ENCODE assay signal across 9 cellular contexts in genomic region chr13:78102121-78102677, GRCh38.
DNase-seq lines count a peak whose midpoint lies in the region; ATAC-seq and TF ChIP-seq lines count a peak whose summit lies in the region.
"Had no signal": no experiment of that assay in that cellular context is flagged by ENCODE, and none has a peak within 500 bp of the region (broad histone marks: within the 10 kb centered on the region; RNA-seq: fewer than 3 reads in every experiment).

No MANE protein-coding gene starts in this region.

- no peak overlapping the region for H3K4me2 ChIP-seq in mesenchymal stem cell (ENCODE audit: low read length, poor library complexity, severe bottlenecking)

- H2BK15ac ChIP-seq in mesenchymal stem cell (ENCODE audit: low read depth, poor library complexity, severe bottlenecking) = no peak overlapping the region

- POLR2A ChIA-PET in MCF 10A (lab: Yijun Ruan, JAX) = no interaction called here

- no peak overlapping the region for H2AFZ ChIP-seq in mesenchymal stem cell (ENCODE audit: low read depth, low read length)

- H3K9ac ChIP-seq in mesenchymal stem cell (ENCODE audit: low read length) = peak overlapping the region; percentile 76

- no peaks in the 10 kb centered on the region for H3K79me1 ChIP-seq in mesenchymal stem cell (replicated peaks; ENCODE audit: low read length, poor library complexity, severe bottlenecking)

- H3K9me3 Mint-ChIP-seq in MCF 10A (ENCODE audit: unreplicated experiment) = no peaks in the 10 kb centered on the region
- no peaks in the 10 kb centered on the region for H3K9me3 Mint-ChIP-seq in natural killer cell
- H3K9me3 Mint-ChIP-seq: activated T-cell treated with anti-CD3 and anti-CD28 coated beads, Interleukin-2, amount 50 U/mL, for 24 hours had no signal

- H3K27ac Mint-ChIP-seq in MCF 10A (ENCODE audit: low read depth, unreplicated experiment) (no peak overlapping the region), natural killer cell (no peak overlapping the region)
- H3K27ac Mint-ChIP-seq: activated T-cell treated with anti-CD3 and anti-CD28 coated beads, Interleukin-2, amount 50 U/mL, for 24 hours had no signal

- H3K27me3 ChIP-seq in mesenchymal stem cell (ENCODE audit: control insufficient read depth in 1 of 2, insufficient read depth in 1 of 2, low read length in 2 of 2) = no peaks in the 10 kb centered on the region

- H3K36me3 Mint-ChIP-seq in MCF 10A (ENCODE audit: insufficient read depth, unreplicated experiment) (no peaks in the 10 kb centered on the region), natural killer cell (no peaks in the 10 kb centered on the region)

- H3K4ac ChIP-seq in mesenchymal stem cell (ENCODE audit: low read depth in 1 of 2, low read length in 2 of 2) = no peak overlapping the region

- H3K18ac ChIP-seq in mesenchymal stem cell (ENCODE audit: low read depth in 1 of 2, low read length in 2 of 2) = no peak overlapping the region

- peak overlapping the region in 1 of 2 experiments; percentile 15 for H3K4me3 ChIP-seq in mesenchymal stem cell (ENCODE audit: insufficient read depth in 1 of 2, low read depth in 1 of 2, low read length in 2 of 2)

- no TSS peak for BruUV-seq in MCF 10A (replicated peaks; lab: Mats Ljungman, UMichigan)

- peak overlapping the region; percentile 39 for H4K91ac ChIP-seq in mesenchymal stem cell (ENCODE audit: low read length)

- WGBS in mesenchymal stem cell = 96% methylated on average over 3 of the region's 4 CpGs

- H2BK120ac ChIP-seq in mesenchymal stem cell (ENCODE audit: low read depth, low read length) = no peak overlapping the region

- H3K4me1 Mint-ChIP-seq in MCF 10A (ENCODE audit: insufficient read depth, unreplicated experiment) (no peaks in the 10 kb centered on the region), natural killer cell (no peaks in the 10 kb centered on the region)

- H2BK12ac ChIP-seq in mesenchymal stem cell (ENCODE audit: low read length in 2 of 2) = no peak overlapping the region

- no peaks in the 10 kb centered on the region for H3K9me3 ChIP-seq in mesenchymal stem cell (ENCODE audit: control insufficient read depth, low read length)

- intact Hi-C loops in MCF 10A (cut with micrococcal nuclease) (no loop called here), natural killer cell (cut with micrococcal nuclease) (no loop called here)

- no peak for TF ChIP-seq CTCF in MCF 10A (IDR thresholded peaks at IDR 0.05; ENCODE audit: unreplicated experiment)
- TF ChIP-seq CTCF in natural killer cell (IDR thresholded peaks at IDR 0.05) = no peak

- H3K23ac ChIP-seq in mesenchymal stem cell (ENCODE audit: low read length in 2 of 2) = no peak overlapping the region

- CTCF ChIA-PET in MCF 10A (lab: Yijun Ruan, JAX) = interaction anchor here (0.6 to 0.9 kb wide), 2 partner anchors 19 to 40 kb away, joined by 3 read pairs; no protein-coding TSS in a partner anchor

- H3K4me1 ChIP-seq in mesenchymal stem cell (ENCODE audit: control insufficient read depth, insufficient read depth, low read depth, low read length) = no peaks in the 10 kb centered on the region

- no peak overlapping the region for H2AK5ac ChIP-seq in mesenchymal stem cell (ENCODE audit: low read length, severe bottlenecking)

- H3K4me3 Mint-ChIP-seq in MCF 10A (ENCODE audit: unreplicated experiment) (no peak overlapping the region), natural killer cell (no peak overlapping the region)
- H3K4me3 Mint-ChIP-seq: activated T-cell treated with anti-CD3 and anti-CD28 coated beads, Interleukin-2, amount 50 U/mL, for 24 hours had no signal

- H3K27ac ChIP-seq in mesenchymal stem cell (ENCODE audit: low read length, poor library complexity, severe bottlenecking) = no peak overlapping the region

- no peak overlapping the region for H3K14ac ChIP-seq in mesenchymal stem cell (ENCODE audit: low read length in 2 of 2)

- H2BK5ac ChIP-seq in mesenchymal stem cell (ENCODE audit: low read depth, low read length, poor library complexity, severe bottlenecking) = no peak overlapping the region

- DNase-seq in EH (ENCODE audit: low read depth) = peak; percentile 62
- DNase-seq in MCF 10A (ENCODE audit: unreplicated experiment) = peak; percentile 66
- DNase-seq in mesenchymal stem cell = peak; percentile 55
- no peak for DNase-seq in natural killer cell
- no peak for DNase-seq in activated CD4-positive, alpha-beta T cell treated with anti-CD3 and anti-CD28 coated beads for 1 hour
- DNase-seq in kidney glomerular epithelial cell (lab: John Stamatoyannopoulos, UW) = no peak
- DNase-seq in midbrain (lab: John Stamatoyannopoulos, UW) = no peak
- DNase-seq: activated T-cell treated with anti-CD3 and anti-CD28 coated beads, Interleukin-2, amount 50 U/mL, for 24 hours had no signal

- H3K27me3 Mint-ChIP-seq in MCF 10A (ENCODE audit: insufficient read depth, unreplicated experiment) (no peaks in the 10 kb centered on the region), natural killer cell (ENCODE audit: low read depth in 2 of 2) (peaks cover 0 to 8% of the 10 kb centered on the region in 2 donors)

- peak; percentile 38 for ATAC-seq in HG03469 (IDR thresholded peaks at IDR 0.05; ENCODE audit: unreplicated experiment)
- no peak for ATAC-seq in natural killer cell

- H3K36me3 ChIP-seq in mesenchymal stem cell (ENCODE audit: control insufficient read depth in 1 of 2, insufficient read depth in 2 of 2, low read depth in 1 of 2, low read length in 2 of 2) = no peaks in the 10 kb centered on the region

- no peak overlapping the region for H4K8ac ChIP-seq in mesenchymal stem cell (ENCODE audit: low read length)

Comparison
In these comparisons a context has a peak if more than half of its experiments do, and no peak if none do; other contexts are left out.
1. DNase-seq: peak in EH (single experiment), MCF 10A (single experiment) and mesenchymal stem cell (single experiment); none in natural killer cell (single experiment), activated CD4-positive, alpha-beta T cell treated with anti-CD3 and anti-CD28 coated beads for 1 hour (single experiment), kidney glomerular epithelial cell (single experiment) and midbrain (single experiment).